ENCODE assay signal across 1 cellular context in the genomic region with DNA sequence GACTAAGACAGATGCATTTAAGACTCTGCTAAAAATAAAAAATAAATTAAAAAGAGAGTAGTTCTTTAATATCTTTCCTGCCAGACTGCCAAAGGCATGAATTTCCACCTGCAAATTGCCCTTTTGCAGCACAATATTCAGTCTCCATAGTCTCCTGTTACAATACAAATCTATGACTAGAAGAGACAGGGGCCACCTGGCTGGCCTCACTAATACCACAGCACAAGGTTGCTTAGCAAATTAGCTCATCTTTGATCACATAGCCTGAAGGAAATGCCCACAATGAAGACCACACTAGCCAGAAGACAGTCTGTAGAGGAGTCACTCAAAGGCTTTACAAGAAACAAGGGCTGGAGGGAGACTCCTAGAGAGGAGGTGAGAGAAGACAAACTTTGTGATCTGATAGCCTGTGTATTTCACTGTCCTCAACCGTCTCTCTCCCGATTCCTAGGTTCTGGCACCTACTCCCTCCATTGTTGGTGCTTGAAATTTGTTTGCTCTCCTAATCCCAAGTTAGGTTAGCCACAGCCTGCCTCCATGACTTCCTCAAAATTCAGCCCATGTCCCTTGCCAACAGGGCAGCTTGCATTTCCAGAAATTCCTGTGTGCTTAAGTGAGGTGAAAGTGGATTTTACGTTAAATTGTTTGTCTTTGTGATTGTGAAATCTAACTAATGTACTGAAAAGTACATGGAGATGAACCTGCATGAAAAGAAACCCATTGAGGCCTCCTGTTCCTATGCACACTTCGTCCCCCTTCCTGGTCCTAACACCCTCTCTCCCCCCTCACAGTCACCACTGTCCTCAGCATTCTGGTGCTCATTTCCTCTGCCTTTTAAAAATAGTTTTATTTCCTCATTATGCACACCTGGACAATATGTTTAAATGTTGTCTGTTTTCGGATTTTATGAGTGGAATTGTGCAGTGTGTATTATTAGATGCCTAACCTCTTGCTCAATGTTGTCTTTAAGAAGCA.
TF ChIP-seq lines count a peak whose summit lies in the region.

No MANE protein-coding gene starts in this region.

TF ChIP-seq in HepG2, 621 proteins besides CTCF, POLR2A, EP300 and RAD21 (continued from another document and continues in another):
- TF ChIP-seq, protein P1, sequence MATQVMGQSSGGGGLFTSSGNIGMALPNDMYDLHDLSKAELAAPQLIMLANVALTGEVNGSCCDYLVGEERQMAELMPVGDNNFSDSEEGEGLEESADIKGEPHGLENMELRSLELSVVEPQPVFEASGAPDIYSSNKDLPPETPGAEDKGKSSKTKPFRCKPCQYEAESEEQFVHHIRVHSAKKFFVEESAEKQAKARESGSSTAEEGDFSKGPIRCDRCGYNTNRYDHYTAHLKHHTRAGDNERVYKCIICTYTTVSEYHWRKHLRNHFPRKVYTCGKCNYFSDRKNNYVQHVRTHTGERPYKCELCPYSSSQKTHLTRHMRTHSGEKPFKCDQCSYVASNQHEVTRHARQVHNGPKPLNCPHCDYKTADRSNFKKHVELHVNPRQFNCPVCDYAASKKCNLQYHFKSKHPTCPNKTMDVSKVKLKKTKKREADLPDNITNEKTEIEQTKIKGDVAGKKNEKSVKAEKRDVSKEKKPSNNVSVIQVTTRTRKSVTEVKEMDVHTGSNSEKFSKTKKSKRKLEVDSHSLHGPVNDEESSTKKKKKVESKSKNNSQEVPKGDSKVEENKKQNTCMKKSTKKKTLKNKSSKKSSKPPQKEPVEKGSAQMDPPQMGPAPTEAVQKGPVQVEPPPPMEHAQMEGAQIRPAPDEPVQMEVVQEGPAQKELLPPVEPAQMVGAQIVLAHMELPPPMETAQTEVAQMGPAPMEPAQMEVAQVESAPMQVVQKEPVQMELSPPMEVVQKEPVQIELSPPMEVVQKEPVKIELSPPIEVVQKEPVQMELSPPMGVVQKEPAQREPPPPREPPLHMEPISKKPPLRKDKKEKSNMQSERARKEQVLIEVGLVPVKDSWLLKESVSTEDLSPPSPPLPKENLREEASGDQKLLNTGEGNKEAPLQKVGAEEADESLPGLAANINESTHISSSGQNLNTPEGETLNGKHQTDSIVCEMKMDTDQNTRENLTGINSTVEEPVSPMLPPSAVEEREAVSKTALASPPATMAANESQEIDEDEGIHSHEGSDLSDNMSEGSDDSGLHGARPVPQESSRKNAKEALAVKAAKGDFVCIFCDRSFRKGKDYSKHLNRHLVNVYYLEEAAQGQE (IDR thresholded peaks at IDR 0.05; ENCODE audit: borderline replicate concordance in 1 of 2, low read depth in 1 of 2, low read length in 2 of 2) = no peak
- no peak for TF ChIP-seq RARG (CRISPR knock-in tag; IDR thresholded peaks at IDR 0.05; ENCODE audit: low read depth)
- TF ChIP-seq SUZ12 (IDR thresholded peaks at IDR 0.05; ENCODE audit: low read depth, low read length) = no peak
- TF ChIP-seq CCAR2 (optimal IDR thresholded peaks at IDR 0.05; ENCODE audit: low read depth, low read length) = no peak
- TF ChIP-seq SOX6 (IDR thresholded peaks at IDR 0.05) = no peak
- TF ChIP-seq SOX6 (CRISPR knock-in tag; IDR thresholded peaks at IDR 0.05) = peak; percentile 27; the same call in 1 of the 2 replicates
- peak; percentile 38; the same call in 1 of the 2 replicates for TF ChIP-seq CREM (IDR thresholded peaks at IDR 0.05)
- no peak for TF ChIP-seq CREM (CRISPR knock-in tag; IDR thresholded peaks at IDR 0.05)
- TF ChIP-seq KLF12 (CRISPR knock-in tag; IDR thresholded peaks at IDR 0.05; ENCODE audit: borderline replicate concordance) = no peak
- TF ChIP-seq ZNF235 (CRISPR knock-in tag; IDR thresholded peaks at IDR 0.05; ENCODE audit: borderline replicate concordance) = no peak
- 0 out of 2 replicates have a peak, but pooled peaks have one; percentile 39 for TF ChIP-seq SNAPC2 (CRISPR knock-in tag; IDR thresholded peaks at IDR 0.05)
- TF ChIP-seq ZNF138 (CRISPR knock-in tag; IDR thresholded peaks at IDR 0.05; ENCODE audit: low read depth) = no peak
- TF ChIP-seq ZMYM4 (CRISPR knock-in tag; IDR thresholded peaks at IDR 0.05) = 0 out of 2 replicates have a peak, but pooled peaks have one; percentile 30
- no peak for TF ChIP-seq ZBTB21 (CRISPR knock-in tag; IDR thresholded peaks at IDR 0.05)
- peak; percentile 72 for TF ChIP-seq CEBPB (IDR thresholded peaks at IDR 0.05; ENCODE audit: borderline replicate concordance, low read depth, low read length)
- TF ChIP-seq SMAD9 (CRISPR knock-in tag; IDR thresholded peaks at IDR 0.05) = no peak
- TF ChIP-seq HOXA9 (CRISPR knock-in tag; IDR thresholded peaks at IDR 0.05; ENCODE audit: borderline replicate concordance) = no peak
- TF ChIP-seq PITX1 (CRISPR knock-in tag; IDR thresholded peaks at IDR 0.05) = peak; percentile 57; the same call in 1 of the 2 replicates
- peak; percentile 61 for TF ChIP-seq BCL6 (CRISPR knock-in tag; IDR thresholded peaks at IDR 0.05)
- no peak for TF ChIP-seq MED13 (CRISPR knock-in tag; IDR thresholded peaks at IDR 0.05)
- TF ChIP-seq, protein P2, sequence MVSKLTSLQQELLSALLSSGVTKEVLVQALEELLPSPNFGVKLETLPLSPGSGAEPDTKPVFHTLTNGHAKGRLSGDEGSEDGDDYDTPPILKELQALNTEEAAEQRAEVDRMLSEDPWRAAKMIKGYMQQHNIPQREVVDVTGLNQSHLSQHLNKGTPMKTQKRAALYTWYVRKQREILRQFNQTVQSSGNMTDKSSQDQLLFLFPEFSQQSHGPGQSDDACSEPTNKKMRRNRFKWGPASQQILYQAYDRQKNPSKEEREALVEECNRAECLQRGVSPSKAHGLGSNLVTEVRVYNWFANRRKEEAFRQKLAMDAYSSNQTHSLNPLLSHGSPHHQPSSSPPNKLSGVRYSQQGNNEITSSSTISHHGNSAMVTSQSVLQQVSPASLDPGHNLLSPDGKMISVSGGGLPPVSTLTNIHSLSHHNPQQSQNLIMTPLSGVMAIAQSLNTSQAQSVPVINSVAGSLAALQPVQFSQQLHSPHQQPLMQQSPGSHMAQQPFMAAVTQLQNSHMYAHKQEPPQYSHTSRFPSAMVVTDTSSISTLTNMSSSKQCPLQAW (CRISPR knock-in tag; IDR thresholded peaks at IDR 0.05) = no peak
- peak; percentile 52; the same call in 1 of the 2 replicates for TF ChIP-seq NCOA2 (CRISPR knock-in tag; IDR thresholded peaks at IDR 0.05)
- no peak for TF ChIP-seq MAZ (IDR thresholded peaks at IDR 0.05; ENCODE audit: borderline replicate concordance, low read depth, low read length)
- TF ChIP-seq MAZ (CRISPR knock-in tag; IDR thresholded peaks at IDR 0.05; ENCODE audit: low read depth) = no peak
- no peak for TF ChIP-seq AGO2 (optimal IDR thresholded peaks at IDR 0.05; ENCODE audit: low read depth, low read length)
- TF ChIP-seq NR2C2 (CRISPR knock-in tag; IDR thresholded peaks at IDR 0.05; ENCODE audit: borderline replicate concordance) = no peak
- TF ChIP-seq MEIS1 (CRISPR knock-in tag; IDR thresholded peaks at IDR 0.05; ENCODE audit: borderline replicate concordance) = no peak
- peak; percentile 83; the same call in 1 of the 2 replicates for TF ChIP-seq ISL2 (CRISPR knock-in tag; IDR thresholded peaks at IDR 0.05)
- TF ChIP-seq IRX3 (CRISPR knock-in tag; IDR thresholded peaks at IDR 0.05; ENCODE audit: borderline replicate concordance, low read depth) = no peak
- TF ChIP-seq BORCS8-MEF2B (CRISPR knock-in tag; IDR thresholded peaks at IDR 0.05) = no peak
- TF ChIP-seq ZKSCAN5 (CRISPR knock-in tag; IDR thresholded peaks at IDR 0.05) = peak; percentile 70; the same call in 1 of the 2 replicates
- TF ChIP-seq FOXA1 (IDR thresholded peaks at IDR 0.05) = no peak
- 0 out of 2 replicates have a peak, but pooled peaks have one; percentile 6 for TF ChIP-seq FOXA1 (CRISPR knock-in tag; IDR thresholded peaks at IDR 0.05)
- TF ChIP-seq CENPT (CRISPR knock-in tag; IDR thresholded peaks at IDR 0.05; ENCODE audit: low read depth) = no peak
- TF ChIP-seq, protein P3, sequence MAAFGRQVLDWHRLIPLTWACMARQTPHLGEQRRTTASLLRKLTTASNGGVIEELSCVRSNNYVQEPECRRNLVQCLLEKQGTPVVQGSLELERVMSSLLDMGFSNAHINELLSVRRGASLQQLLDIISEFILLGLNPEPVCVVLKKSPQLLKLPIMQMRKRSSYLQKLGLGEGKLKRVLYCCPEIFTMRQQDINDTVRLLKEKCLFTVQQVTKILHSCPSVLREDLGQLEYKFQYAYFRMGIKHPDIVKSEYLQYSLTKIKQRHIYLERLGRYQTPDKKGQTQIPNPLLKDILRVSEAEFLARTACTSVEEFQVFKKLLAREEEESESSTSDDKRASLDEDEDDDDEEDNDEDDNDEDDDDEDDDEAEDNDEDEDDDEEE (CRISPR knock-in tag; IDR thresholded peaks at IDR 0.05) = no peak
- TF ChIP-seq, protein P4, sequence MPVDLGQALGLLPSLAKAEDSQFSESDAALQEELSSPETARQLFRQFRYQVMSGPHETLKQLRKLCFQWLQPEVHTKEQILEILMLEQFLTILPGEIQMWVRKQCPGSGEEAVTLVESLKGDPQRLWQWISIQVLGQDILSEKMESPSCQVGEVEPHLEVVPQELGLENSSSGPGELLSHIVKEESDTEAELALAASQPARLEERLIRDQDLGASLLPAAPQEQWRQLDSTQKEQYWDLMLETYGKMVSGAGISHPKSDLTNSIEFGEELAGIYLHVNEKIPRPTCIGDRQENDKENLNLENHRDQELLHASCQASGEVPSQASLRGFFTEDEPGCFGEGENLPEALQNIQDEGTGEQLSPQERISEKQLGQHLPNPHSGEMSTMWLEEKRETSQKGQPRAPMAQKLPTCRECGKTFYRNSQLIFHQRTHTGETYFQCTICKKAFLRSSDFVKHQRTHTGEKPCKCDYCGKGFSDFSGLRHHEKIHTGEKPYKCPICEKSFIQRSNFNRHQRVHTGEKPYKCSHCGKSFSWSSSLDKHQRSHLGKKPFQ (CRISPR knock-in tag; IDR thresholded peaks at IDR 0.05; ENCODE audit: insufficient replicate concordance) = no peak
- TF ChIP-seq, protein P5, sequence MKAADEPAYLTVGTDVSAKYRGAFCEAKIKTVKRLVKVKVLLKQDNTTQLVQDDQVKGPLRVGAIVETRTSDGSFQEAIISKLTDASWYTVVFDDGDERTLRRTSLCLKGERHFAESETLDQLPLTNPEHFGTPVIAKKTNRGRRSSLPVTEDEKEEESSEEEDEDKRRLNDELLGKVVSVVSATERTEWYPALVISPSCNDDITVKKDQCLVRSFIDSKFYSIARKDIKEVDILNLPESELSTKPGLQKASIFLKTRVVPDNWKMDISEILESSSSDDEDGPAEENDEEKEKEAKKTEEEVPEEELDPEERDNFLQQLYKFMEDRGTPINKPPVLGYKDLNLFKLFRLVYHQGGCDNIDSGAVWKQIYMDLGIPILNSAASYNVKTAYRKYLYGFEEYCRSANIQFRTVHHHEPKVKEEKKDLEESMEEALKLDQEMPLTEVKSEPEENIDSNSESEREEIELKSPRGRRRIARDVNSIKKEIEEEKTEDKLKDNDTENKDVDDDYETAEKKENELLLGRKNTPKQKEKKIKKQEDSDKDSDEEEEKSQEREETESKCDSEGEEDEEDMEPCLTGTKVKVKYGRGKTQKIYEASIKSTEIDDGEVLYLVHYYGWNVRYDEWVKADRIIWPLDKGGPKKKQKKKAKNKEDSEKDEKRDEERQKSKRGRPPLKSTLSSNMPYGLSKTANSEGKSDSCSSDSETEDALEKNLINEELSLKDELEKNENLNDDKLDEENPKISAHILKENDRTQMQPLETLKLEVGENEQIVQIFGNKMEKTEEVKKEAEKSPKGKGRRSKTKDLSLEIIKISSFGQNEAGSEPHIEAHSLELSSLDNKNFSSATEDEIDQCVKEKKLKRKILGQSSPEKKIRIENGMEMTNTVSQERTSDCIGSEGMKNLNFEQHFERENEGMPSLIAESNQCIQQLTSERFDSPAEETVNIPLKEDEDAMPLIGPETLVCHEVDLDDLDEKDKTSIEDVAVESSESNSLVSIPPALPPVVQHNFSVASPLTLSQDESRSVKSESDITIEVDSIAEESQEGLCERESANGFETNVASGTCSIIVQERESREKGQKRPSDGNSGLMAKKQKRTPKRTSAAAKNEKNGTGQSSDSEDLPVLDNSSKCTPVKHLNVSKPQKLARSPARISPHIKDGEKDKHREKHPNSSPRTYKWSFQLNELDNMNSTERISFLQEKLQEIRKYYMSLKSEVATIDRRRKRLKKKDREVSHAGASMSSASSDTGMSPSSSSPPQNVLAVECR (CRISPR knock-in tag; IDR thresholded peaks at IDR 0.05; ENCODE audit: borderline replicate concordance) = no peak
- TF ChIP-seq, protein P6, sequence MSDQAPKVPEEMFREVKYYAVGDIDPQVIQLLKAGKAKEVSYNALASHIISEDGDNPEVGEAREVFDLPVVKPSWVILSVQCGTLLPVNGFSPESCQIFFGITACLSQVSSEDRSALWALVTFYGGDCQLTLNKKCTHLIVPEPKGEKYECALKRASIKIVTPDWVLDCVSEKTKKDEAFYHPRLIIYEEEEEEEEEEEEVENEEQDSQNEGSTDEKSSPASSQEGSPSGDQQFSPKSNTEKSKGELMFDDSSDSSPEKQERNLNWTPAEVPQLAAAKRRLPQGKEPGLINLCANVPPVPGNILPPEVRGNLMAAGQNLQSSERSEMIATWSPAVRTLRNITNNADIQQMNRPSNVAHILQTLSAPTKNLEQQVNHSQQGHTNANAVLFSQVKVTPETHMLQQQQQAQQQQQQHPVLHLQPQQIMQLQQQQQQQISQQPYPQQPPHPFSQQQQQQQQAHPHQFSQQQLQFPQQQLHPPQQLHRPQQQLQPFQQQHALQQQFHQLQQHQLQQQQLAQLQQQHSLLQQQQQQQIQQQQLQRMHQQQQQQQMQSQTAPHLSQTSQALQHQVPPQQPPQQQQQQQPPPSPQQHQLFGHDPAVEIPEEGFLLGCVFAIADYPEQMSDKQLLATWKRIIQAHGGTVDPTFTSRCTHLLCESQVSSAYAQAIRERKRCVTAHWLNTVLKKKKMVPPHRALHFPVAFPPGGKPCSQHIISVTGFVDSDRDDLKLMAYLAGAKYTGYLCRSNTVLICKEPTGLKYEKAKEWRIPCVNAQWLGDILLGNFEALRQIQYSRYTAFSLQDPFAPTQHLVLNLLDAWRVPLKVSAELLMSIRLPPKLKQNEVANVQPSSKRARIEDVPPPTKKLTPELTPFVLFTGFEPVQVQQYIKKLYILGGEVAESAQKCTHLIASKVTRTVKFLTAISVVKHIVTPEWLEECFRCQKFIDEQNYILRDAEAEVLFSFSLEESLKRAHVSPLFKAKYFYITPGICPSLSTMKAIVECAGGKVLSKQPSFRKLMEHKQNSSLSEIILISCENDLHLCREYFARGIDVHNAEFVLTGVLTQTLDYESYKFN (CRISPR knock-in tag; conservative IDR thresholded peaks at IDR 0.05) = 0 out of 2 replicates have a peak, but pooled peaks have one; percentile 32
- TF ChIP-seq REPIN1 (CRISPR knock-in tag; IDR thresholded peaks at IDR 0.05; ENCODE audit: borderline replicate concordance, low read depth) = peak; percentile 19; the same call in 1 of the 2 replicates
- TF ChIP-seq POGZ (CRISPR knock-in tag; IDR thresholded peaks at IDR 0.05) = 0 out of 2 replicates have a peak, but pooled peaks have one; percentile 16
- no peak for TF ChIP-seq HOXA5 (CRISPR knock-in tag; IDR thresholded peaks at IDR 0.05)
- peak; percentile 34; the same call in 1 of the 2 replicates for TF ChIP-seq TBX2 (CRISPR knock-in tag; IDR thresholded peaks at IDR 0.05; ENCODE audit: borderline replicate concordance)
- TF ChIP-seq NBN (conservative IDR thresholded peaks at IDR 0.05) = no peak
- TF ChIP-seq ZNF713 (CRISPR knock-in tag; IDR thresholded peaks at IDR 0.05) = no peak
- peak; percentile 47; the same call in 1 of the 2 replicates for TF ChIP-seq MED1 (CRISPR knock-in tag; IDR thresholded peaks at IDR 0.05)
